In the genomic region with DNA sequence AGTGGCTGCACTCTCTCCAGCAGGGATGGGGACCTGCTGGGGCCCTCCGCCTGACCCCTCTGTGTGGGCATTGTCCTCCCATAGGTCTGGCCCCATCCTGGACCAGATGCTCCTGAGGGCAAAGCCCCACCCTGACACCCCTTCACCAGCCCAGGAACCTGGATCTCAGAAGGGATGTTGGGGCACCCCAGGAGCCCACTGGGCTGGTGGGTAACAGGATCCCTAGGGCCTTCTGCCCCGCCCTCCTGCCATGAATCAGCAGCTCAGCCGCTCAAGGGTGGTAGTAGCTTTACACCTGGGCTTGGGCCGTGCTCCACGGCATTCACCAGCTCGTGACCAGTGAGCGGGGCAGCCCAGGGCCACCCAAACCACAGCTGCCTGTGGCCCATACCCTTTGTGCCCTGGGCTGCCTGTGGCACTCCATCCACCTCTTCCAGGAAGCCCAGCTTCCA, we compare ENCODE assay signal across 11 cellular contexts. TPM values are rescaled to one million over a fixed set of nuclear protein-coding genes. Genes with fewer than 3 reads are reported as not detected.
DNase-seq lines count a peak whose midpoint lies in the region; ATAC-seq, FAIRE-seq and TF ChIP-seq lines count a peak whose summit lies in the region.
"Had no signal": no experiment of that assay in that cellular context is flagged by ENCODE, and none has a peak within 500 bp of the region (broad histone marks: within the 10 kb centered on the region; RNA-seq: fewer than 3 reads in every experiment).

No MANE protein-coding gene starts in this region.

- peaks cover 29% of the 10 kb centered on the region for H3K27me3 ChIP-seq in CD4-positive, alpha-beta T cell (ENCODE audit: control insufficient read depth, insufficient read depth, low read length)
- H3K27me3 ChIP-seq in keratinocyte (ENCODE audit: control insufficient read depth, extremely low read depth, insufficient read depth, low read length) = no peaks in the 10 kb centered on the region
- H3K27me3 ChIP-seq: ascending aorta had no signal

- H2AFZ ChIP-seq in keratinocyte (ENCODE audit: control insufficient read depth, low read length) = no peak overlapping the region

- CTCF ChIA-PET in CD4-positive, alpha-beta T cell (lab: Charles Lee) = interaction anchor here (1.5 kb wide), 1 partner anchor 80 kb away, joined by 3 read pairs; no protein-coding TSS in a partner anchor

- intact Hi-C loops in CD4-positive, alpha-beta T cell (cut with DNase I, micrococcal nuclease) = no loop called here

- no peaks in the 10 kb centered on the region for H3K9me3 Mint-ChIP-seq in CD4-positive, alpha-beta T cell

- no peak overlapping the region for H3K9ac ChIP-seq in keratinocyte (ENCODE audit: control insufficient read depth, extremely low read depth, insufficient read depth, low read length)

- POLR2A ChIA-PET in CD4-positive, alpha-beta T cell (lab: Charles Lee) = no interaction called here

- H3K27ac ChIP-seq in CD4-positive, alpha-beta T cell (ENCODE audit: low read depth, low read length) = no peak overlapping the region
- no peak overlapping the region for H3K27ac ChIP-seq in keratinocyte (ENCODE audit: control insufficient read depth, insufficient read depth, low read length)
- H3K27ac ChIP-seq: ascending aorta, SK-N-MC had no signal

- peaks cover 7% of the 10 kb centered on the region for H3K4me1 Mint-ChIP-seq in CD4-positive, alpha-beta T cell (ENCODE audit: low read depth)
- H3K4me1 Mint-ChIP-seq in T-helper 17 cell = peaks cover 11% of the 10 kb centered on the region

- TF ChIP-seq CTCF in CD4-positive, alpha-beta T cell (IDR thresholded peaks at IDR 0.05) = no peak
- no peak for TF ChIP-seq CTCF in keratinocyte (optimal IDR thresholded peaks at IDR 0.05 in 1 of 3, IDR thresholded peaks at IDR 0.05 in 1 of 3, conservative IDR thresholded peaks at IDR 0.05 in 1 of 3; ENCODE audit: extremely low read depth in 1 of 3, insufficient read depth in 2 of 3, low read length in 3 of 3)

- ATAC-seq in CD4-positive, alpha-beta T cell (ENCODE audit: poor library complexity) = no peak
- ATAC-seq in T-helper 17 cell (no peak), HG03025 (IDR thresholded peaks at IDR 0.05; ENCODE audit: low FRiP score, unreplicated experiment) (no peak)

- H3K27me3 Mint-ChIP-seq in CD4-positive, alpha-beta T cell = peaks cover 24% of the 10 kb centered on the region
- peaks cover 27% of the 10 kb centered on the region for H3K27me3 Mint-ChIP-seq in T-helper 17 cell

- H3K4me1 ChIP-seq in keratinocyte (ENCODE audit: control insufficient read depth, extremely low read depth, insufficient read depth, low read length) = peaks cover 14% of the 10 kb centered on the region

- H3K36me3 ChIP-seq in keratinocyte (ENCODE audit: control insufficient read depth in 2 of 2, extremely low read depth in 1 of 2, insufficient read depth in 2 of 2, low read length in 2 of 2) = no peaks in the 10 kb centered on the region
- H3K36me3 ChIP-seq: ascending aorta had no signal

- no peaks in the 10 kb centered on the region for H4K20me1 ChIP-seq in keratinocyte (ENCODE audit: control insufficient read depth, extremely low read depth, insufficient read depth, low read length)

- no peaks in the 10 kb centered on the region for H3K79me2 ChIP-seq in keratinocyte (ENCODE audit: control insufficient read depth, insufficient read depth, low read length)

- H3K27ac Mint-ChIP-seq in CD4-positive, alpha-beta T cell = no peak overlapping the region
- H3K27ac Mint-ChIP-seq in T-helper 17 cell = no peak overlapping the region

- no peaks in the 10 kb centered on the region for H3K9me3 ChIP-seq in CD4-positive, alpha-beta T cell (ENCODE audit: control insufficient read depth, low read length)
- H3K9me3 ChIP-seq in T-helper 17 cell (ENCODE audit: control insufficient read depth, low read length, poor library complexity, severe bottlenecking) (no peaks in the 10 kb centered on the region), keratinocyte (ENCODE audit: control insufficient read depth, low read depth, low read length) (no peaks in the 10 kb centered on the region)
- H3K9me3 ChIP-seq: ascending aorta had no signal

- peak overlapping the region; percentile 60 for H3K4me3 Mint-ChIP-seq in CD4-positive, alpha-beta T cell
- peak overlapping the region; percentile 77 for H3K4me3 Mint-ChIP-seq in T-helper 17 cell

- no peaks in the 10 kb centered on the region for H3K9me1 ChIP-seq in keratinocyte (ENCODE audit: control insufficient read depth, extremely low read depth, insufficient read depth, low read length)

- peak; percentile 23 for FAIRE-seq in keratinocyte (lab: Jason Lieb, UNC)

- DNase-seq in CD4-positive, alpha-beta T cell = no peak
- DNase-seq in H4 (ENCODE audit: low spot score) (peak; percentile 63), T-helper 17 cell (no peak), keratinocyte (ENCODE audit: low read depth, low spot score) (no peak), SIG-M5 (lab: John Stamatoyannopoulos, UW) (no peak), DMS153 treated with DMSO at 0.1 percent for 48 hours (lab: John Stamatoyannopoulos, UW; ENCODE audit: unreplicated experiment) (no peak), mesenteric fat pad (ENCODE audit: low spot score) (no peak)
- DNase-seq: MV-4-11 had no signal

- dilution Hi-C loops in keratinocyte (cut with MboI; ENCODE audit: extremely low pct_ligation_motif_present, low sequenced_read_pairs) = no loop called here

- no peak overlapping the region for H3K4me3 ChIP-seq in keratinocyte (ENCODE audit: control insufficient read depth in 2 of 3, extremely low read depth in 1 of 3, insufficient read depth in 2 of 3, low read depth in 1 of 3, low read length in 3 of 3)

- H3K4me2 ChIP-seq in keratinocyte (ENCODE audit: control insufficient read depth, extremely low read depth, insufficient read depth, low read depth, low read length) = peak overlapping the region; percentile 5

- no peaks in the 10 kb centered on the region for H3K36me3 Mint-ChIP-seq in CD4-positive, alpha-beta T cell (ENCODE audit: low read depth)
- H3K36me3 Mint-ChIP-seq in T-helper 17 cell (ENCODE audit: low read depth) = no peaks in the 10 kb centered on the region

RNA-seq across cellular contexts. Expression of a gene that starts 1.0 kb away (rescaled TPM):
- 1 to 10 TPM; 1.2 to 1.3 TPM for total RNA-seq in CD4-positive, alpha-beta T cell
- 33.3 and 37.8 TPM in 2 replicates for total RNA-seq in H4 (2014; rRNA removed; shearing (Covaris generic))
- total RNA-seq in T-helper 17 cell (1 to 10 TPM; 1.7 to 1.9 TPM), mesenteric fat pad (20.0 TPM)
- polyA plus RNA-seq in keratinocyte = 10.1 to 17.9 TPM (median 11.1 TPM) in 3 replicates
- 5.9 TPM for polyA plus RNA-seq in keratinocyte (2011; ENCODE audit: low read depth)
- polyA plus RNA-seq in keratinocyte (2011; cell fraction: cytosol; rRNA removed) = 6.1 and 11.8 TPM in 2 replicates
- polyA plus RNA-seq in keratinocyte (2011; cell fraction: nucleus; rRNA removed) = 41.3 and 53.1 TPM in 2 replicates
- 4.9 and 11.0 TPM in 2 replicates for polyA plus RNA-seq in keratinocyte (2012; ENCODE audit: low replicate concordance)
- polyA minus RNA-seq in keratinocyte = 10.4 to 14.4 TPM (median 13.0 TPM) in 3 replicates
- polyA minus RNA-seq in keratinocyte (2011; cell fraction: cytosol; rRNA and poly(A)+ RNA removed) = 17.8 TPM
- polyA minus RNA-seq in keratinocyte (2011; cell fraction: nucleus; rRNA and poly(A)+ RNA removed) = 16.7 and 19.8 TPM in 2 replicates

RNA-seq across cellular contexts. Expression of a gene that starts 7.7 kb away (rescaled TPM):
- total RNA-seq in CD4-positive, alpha-beta T cell = 1 to 10 TPM; 4.2 to 4.9 TPM
- 4.0 and 5.5 TPM in 2 replicates for total RNA-seq in H4 (2014; rRNA removed; shearing (Covaris generic))
- 10 to 100 TPM; 13.2 to 14.4 TPM for total RNA-seq in T-helper 17 cell
- polyA plus RNA-seq in keratinocyte = 3.4 to 12.6 TPM (median 4.6 TPM) in 3 replicates
- 2.1 TPM for polyA plus RNA-seq in keratinocyte (2011; ENCODE audit: low read depth)
- 4.8 and 9.8 TPM in 2 replicates for polyA plus RNA-seq in keratinocyte (2011; cell fraction: cytosol; rRNA removed)
- polyA plus RNA-seq in keratinocyte (2011; cell fraction: nucleus; rRNA removed) = 17.4 and 26.6 TPM in 2 replicates
- 4.3 and 6.8 TPM in 2 replicates for polyA plus RNA-seq in keratinocyte (2012; ENCODE audit: low replicate concordance)
- polyA minus RNA-seq in keratinocyte = 6.5 to 11.9 TPM (median 11.8 TPM) in 3 replicates
- 13.4 TPM for polyA minus RNA-seq in keratinocyte (2011; cell fraction: cytosol; rRNA and poly(A)+ RNA removed)
- polyA minus RNA-seq in keratinocyte (2011; cell fraction: nucleus; rRNA and poly(A)+ RNA removed) = 8.3 and 9.3 TPM in 2 replicates
- total RNA-seq in mesenteric fat pad = 24.2 TPM

RNA-seq across cellular contexts. Expression of a gene that starts 11.4 kb away (rescaled TPM):
- total RNA-seq in CD4-positive, alpha-beta T cell = 10 to 100 TPM; 87.3 to 88.7 TPM
- 5.1 and 5.9 TPM in 2 replicates for total RNA-seq in H4 (2014; rRNA removed; shearing (Covaris generic))
- total RNA-seq in T-helper 17 cell (100 to 1,000 TPM in 1 of 2 donors, 10 to 100 TPM in 1; 95.5 to 105 TPM), mesenteric fat pad (24.4 TPM)
- polyA plus RNA-seq in keratinocyte = 4.7 to 12.4 TPM (median 8.2 TPM) in 3 replicates
- polyA plus RNA-seq in keratinocyte (2011; ENCODE audit: low read depth) = 5.6 TPM
- polyA plus RNA-seq in keratinocyte (2011; cell fraction: cytosol; rRNA removed) = 0.89 and 2.7 TPM in 2 replicates
- polyA plus RNA-seq in keratinocyte (2011; cell fraction: nucleus; rRNA removed) = 43.4 and 61.6 TPM in 2 replicates
- polyA plus RNA-seq in keratinocyte (2012; ENCODE audit: low replicate concordance) = 11.5 and 12.6 TPM in 2 replicates
- 5.8 to 12.8 TPM (median 6.0 TPM) in 3 replicates for polyA minus RNA-seq in keratinocyte
- 5.2 TPM for polyA minus RNA-seq in keratinocyte (2011; cell fraction: cytosol; rRNA and poly(A)+ RNA removed)
- polyA minus RNA-seq in keratinocyte (2011; cell fraction: nucleus; rRNA and poly(A)+ RNA removed) = 17.1 and 18.4 TPM in 2 replicates

RNA-seq across cellular contexts. Expression of a gene that starts 17.7 kb away (rescaled TPM):
- 100 to 1,000 TPM; 124 to 126 TPM for total RNA-seq in CD4-positive, alpha-beta T cell
- total RNA-seq in H4 (2014; rRNA removed; shearing (Covaris generic)) = 4.9 and 5.0 TPM in 2 replicates
- total RNA-seq in T-helper 17 cell (100 to 1,000 TPM; 110 to 122 TPM), mesenteric fat pad (27.6 TPM)
- polyA plus RNA-seq in keratinocyte = 10.1 to 19.0 TPM (median 11.6 TPM) in 3 replicates
- 33.6 TPM for polyA plus RNA-seq in keratinocyte (2011; ENCODE audit: low read depth)
- 2.6 and 5.4 TPM in 2 replicates for polyA plus RNA-seq in keratinocyte (2011; cell fraction: cytosol; rRNA removed)
- 70.9 and 85.2 TPM in 2 replicates for polyA plus RNA-seq in keratinocyte (2011; cell fraction: nucleus; rRNA removed)
- polyA plus RNA-seq in keratinocyte (2012; ENCODE audit: low replicate concordance) = 14.1 and 15.8 TPM in 2 replicates
- 13.7 to 24.3 TPM (median 21.4 TPM) in 3 replicates for polyA minus RNA-seq in keratinocyte
- polyA minus RNA-seq in keratinocyte (2011; cell fraction: cytosol; rRNA and poly(A)+ RNA removed) = 19.2 TPM
- 39.8 and 40.1 TPM in 2 replicates for polyA minus RNA-seq in keratinocyte (2011; cell fraction: nucleus; rRNA and poly(A)+ RNA removed)

RNA-seq across cellular contexts. Expression of a gene that starts 45.0 kb away (rescaled TPM):
- 1 to 10 TPM; 2.8 to 3.9 TPM for total RNA-seq in CD4-positive, alpha-beta T cell
- total RNA-seq in H4 (2014; rRNA removed; shearing (Covaris generic)) = 42.4 and 53.2 TPM in 2 replicates
- 1 to 10 TPM; 3.0 to 7.6 TPM for total RNA-seq in T-helper 17 cell
- 44.3 to 90.3 TPM (median 66.2 TPM) in 3 replicates for polyA plus RNA-seq in keratinocyte
- polyA plus RNA-seq in keratinocyte (2011; ENCODE audit: low read depth) = 123 TPM
- 21.3 and 35.3 TPM in 2 replicates for polyA plus RNA-seq in keratinocyte (2011; cell fraction: cytosol; rRNA removed)
- 208 and 264 TPM in 2 replicates for polyA plus RNA-seq in keratinocyte (2011; cell fraction: nucleus; rRNA removed)
- 81.4 and 94.0 TPM in 2 replicates for polyA plus RNA-seq in keratinocyte (2012; ENCODE audit: low replicate concordance)
- 131 to 309 TPM (median 181 TPM) in 3 replicates for polyA minus RNA-seq in keratinocyte
- polyA minus RNA-seq in keratinocyte (2011; cell fraction: cytosol; rRNA and poly(A)+ RNA removed) = 135 TPM
- polyA minus RNA-seq in keratinocyte (2011; cell fraction: nucleus; rRNA and poly(A)+ RNA removed) = 352 and 408 TPM in 2 replicates
- 108 TPM for total RNA-seq in mesenteric fat pad
